Comparison of ENCODE assay signal across 21 cellular contexts in the genomic region with DNA sequence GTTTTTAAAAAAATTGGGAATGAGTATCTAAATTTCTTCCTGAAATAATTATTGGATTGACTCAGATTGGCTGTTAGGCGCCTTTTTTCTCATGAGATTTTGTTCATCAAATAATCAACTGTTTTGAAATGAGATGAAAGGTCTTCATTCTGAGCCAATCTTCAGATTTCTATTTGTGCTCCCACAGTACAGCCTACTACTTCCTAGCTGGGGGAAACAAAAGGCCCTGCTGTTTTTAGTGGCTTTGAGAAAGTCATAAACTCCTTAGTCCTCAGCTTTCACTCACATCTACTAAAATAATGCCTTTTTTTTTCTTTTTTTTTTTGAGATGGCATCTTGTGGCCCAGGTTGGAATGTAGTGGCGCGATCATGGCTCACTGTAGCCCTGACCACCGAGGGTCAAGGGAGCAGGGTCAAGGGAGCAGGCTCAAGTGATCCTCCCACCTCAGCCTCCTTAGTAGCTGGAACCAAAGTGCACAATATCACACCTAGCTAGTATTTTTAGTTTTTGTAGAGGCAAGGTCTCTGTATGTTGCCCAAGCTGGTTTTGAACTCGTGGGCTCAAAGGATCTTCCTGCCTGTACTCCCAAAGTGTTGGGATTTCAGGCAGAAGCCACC. TPM values are rescaled to one million over a fixed set of nuclear protein-coding genes. Genes with fewer than 3 reads are reported as not detected.
DNase-seq lines count a peak whose midpoint lies in the region; ATAC-seq and TF ChIP-seq lines count a peak whose summit lies in the region.
"Had no signal": no experiment of that assay in that cellular context is flagged by ENCODE, and none has a peak within 500 bp of the region (broad histone marks: within the 10 kb centered on the region; RNA-seq: fewer than 3 reads in every experiment).

No MANE protein-coding gene starts in this region.

- H3K79me2 ChIP-seq in GM23338 (replicated peaks; ENCODE audit: insufficient read depth): peaks cover 7% of the 10 kb centered on the region

- H3K4me1 ChIP-seq in GM23338 (ENCODE audit: insufficient read depth) (peaks cover 6% of the 10 kb centered on the region; the same call in 1 of the 2 replicates), adipocyte (ENCODE audit: control insufficient read depth, insufficient read depth, low read length) (peaks cover 20% of the 10 kb centered on the region)
- H3K4me1 ChIP-seq: foreskin keratinocyte had no signal

- H3K27me3 Mint-ChIP-seq in activated CD4-positive, alpha-beta T cell treated with anti-CD3 and anti-CD28 coated beads for 36 hours: no peaks in the 10 kb centered on the region
- no peaks in the 10 kb centered on the region for H3K27me3 Mint-ChIP-seq in activated CD4-positive, alpha-beta T cell treated with anti-CD3 and anti-CD28 coated beads, Interleukin-2, amount 10 ng/mL, durations not matched to agents 7 days and 5 days
- peaks cover 13% of the 10 kb centered on the region for H3K27me3 Mint-ChIP-seq in GM23338 (ENCODE audit: insufficient read depth, low read depth, poor library complexity)
- H3K27me3 Mint-ChIP-seq in progenitor cell of endocrine pancreas: no peaks in the 10 kb centered on the region

- H2AFZ ChIP-seq in GM23338: no peak overlapping the region

- H3K4me3 ChIP-seq in GM23338 (no peak overlapping the region), adipocyte (ENCODE audit: low read length) (no peak overlapping the region)
- H3K4me3 ChIP-seq: coronary artery, spleen had no signal

- H3K27ac ChIP-seq in GM23338 (ENCODE audit: low read depth): peak overlapping the region; percentile 50; the same call in 1 of the 2 replicates
- H3K27ac ChIP-seq: coronary artery, foreskin keratinocyte, spleen had no signal

- H3K9me3 Mint-ChIP-seq in activated CD4-positive, alpha-beta T cell treated with anti-CD3 and anti-CD28 coated beads for 36 hours (ENCODE audit: low read depth): no peaks in the 10 kb centered on the region
- no peaks in the 10 kb centered on the region for H3K9me3 Mint-ChIP-seq in activated CD4-positive, alpha-beta T cell treated with anti-CD3 and anti-CD28 coated beads, Interleukin-2, amount 10 ng/mL, durations not matched to agents 7 days and 5 days
- no peaks in the 10 kb centered on the region for H3K9me3 Mint-ChIP-seq in GM23338
- no peaks in the 10 kb centered on the region for H3K9me3 Mint-ChIP-seq in progenitor cell of endocrine pancreas (ENCODE audit: low read depth)
- H3K9me3 Mint-ChIP-seq: activated naive CD8-positive, alpha-beta T cell treated with anti-CD3 and anti-CD28 coated beads, Interleukin-2, amount 10 ng/mL, durations not matched to agents 7 days and 5 days; brain; H9; neural crest cell had no signal

- no peak for TF ChIP-seq CTCF in GM23338 (conservative IDR thresholded peaks at IDR 0.05; ENCODE audit: low read depth in 2 of 2)
- TF ChIP-seq CTCF in progenitor cell of endocrine pancreas (IDR thresholded peaks at IDR 0.05; ENCODE audit: unreplicated experiment): no peak

- no peak for DNase-seq in activated CD4-positive, alpha-beta T cell treated with anti-CD3 and anti-CD28 coated beads for 36 hours
- DNase-seq in activated CD4-positive, alpha-beta T cell treated with anti-CD3 and anti-CD28 coated beads, Interleukin-2, amount 10 ng/mL, durations not matched to agents 7 days and 5 days: no peak
- DNase-seq in GM23338 (ENCODE audit: low spot score): peak; percentile 12
- DNase-seq in adipocyte (ENCODE audit: low read depth): no peak
- no peak for DNase-seq in progenitor cell of endocrine pancreas (ENCODE audit: low spot score, unreplicated experiment)
- DNase-seq in pons (ENCODE audit: low spot score): no peak
- DNase-seq in stimulated activated CD4-positive, alpha-beta T cell treated with anti-CD3 and anti-CD28 coated beads, Interleukin-12 subunit alpha, Interleukin-12 subunit beta, amount 100 ng/mL, for 4 hours: no peak
- DNase-seq: ACHN; activated CD4-positive, alpha-beta T cell treated with anti-CD3 and anti-CD28 coated beads, Interleukin-2, amount 50 U/mL, for 4 hours; activated T-cell treated with anti-CD3 and anti-CD28 coated beads for 4 hours; foreskin keratinocyte; H9; NCI-H69; spleen; trophoblast cell had no signal

- H3K4me3 Mint-ChIP-seq in activated CD4-positive, alpha-beta T cell treated with anti-CD3 and anti-CD28 coated beads for 36 hours: no peak overlapping the region
- H3K4me3 Mint-ChIP-seq in activated CD4-positive, alpha-beta T cell treated with anti-CD3 and anti-CD28 coated beads, Interleukin-2, amount 10 ng/mL, durations not matched to agents 7 days and 5 days: no peak overlapping the region
- H3K4me3 Mint-ChIP-seq in GM23338 (no peak overlapping the region), progenitor cell of endocrine pancreas (ENCODE audit: low read depth) (no peak overlapping the region)
- H3K4me3 Mint-ChIP-seq: activated naive CD8-positive, alpha-beta T cell treated with anti-CD3 and anti-CD28 coated beads, Interleukin-2, amount 10 ng/mL, durations not matched to agents 7 days and 5 days; brain; H9; neural crest cell had no signal

- POLR2A ChIA-PET in activated CD4-positive, alpha-beta T cell treated with anti-CD3 and anti-CD28 coated beads for 36 hours (lab: Charles Lee): interaction anchor here (0.6 to 1.4 kb wide), 3 partner anchors 8 to 30 kb away, joined by 3 to 6 read pairs (median 4); no protein-coding TSS in a partner anchor
- POLR2A ChIA-PET in activated CD4-positive, alpha-beta T cell treated with anti-CD3 and anti-CD28 coated beads, Interleukin-2, amount 10 ng/mL, durations not matched to agents 7 days and 5 days (lab: Charles Lee): no interaction called here

- no peaks in the 10 kb centered on the region for H3K9me3 ChIP-seq in adipocyte (ENCODE audit: control insufficient read depth, low read length)
- H3K9me3 ChIP-seq: spleen had no signal

- H3K36me3 Mint-ChIP-seq in activated CD4-positive, alpha-beta T cell treated with anti-CD3 and anti-CD28 coated beads for 36 hours (ENCODE audit: low read depth): peaks cover 35% of the 10 kb centered on the region
- H3K36me3 Mint-ChIP-seq in activated CD4-positive, alpha-beta T cell treated with anti-CD3 and anti-CD28 coated beads, Interleukin-2, amount 10 ng/mL, durations not matched to agents 7 days and 5 days (ENCODE audit: low read depth): peaks cover 36% of the 10 kb centered on the region
- H3K36me3 Mint-ChIP-seq in GM23338 (ENCODE audit: low read depth) (peaks cover 42% of the 10 kb centered on the region), progenitor cell of endocrine pancreas (ENCODE audit: insufficient read depth) (peaks cover 23% of the 10 kb centered on the region)

- H3K4me1 Mint-ChIP-seq in activated CD4-positive, alpha-beta T cell treated with anti-CD3 and anti-CD28 coated beads for 36 hours: peaks cover under 1% of the 10 kb centered on the region
- H3K4me1 Mint-ChIP-seq in activated CD4-positive, alpha-beta T cell treated with anti-CD3 and anti-CD28 coated beads, Interleukin-2, amount 10 ng/mL, durations not matched to agents 7 days and 5 days: no peaks in the 10 kb centered on the region
- H3K4me1 Mint-ChIP-seq in GM23338 (peaks cover 7% of the 10 kb centered on the region; the same call in 2 of the 3 replicates), progenitor cell of endocrine pancreas (ENCODE audit: low read depth) (peaks cover 3% of the 10 kb centered on the region)
- H3K4me1 Mint-ChIP-seq: brain had no signal

- ATAC-seq in activated CD4-positive, alpha-beta T cell treated with anti-CD3 and anti-CD28 coated beads for 36 hours: peak; percentile 24
- ATAC-seq in GM23338: peak; percentile 50
- ATAC-seq in GM21390 (IDR thresholded peaks at IDR 0.05; ENCODE audit: unreplicated experiment): no peak
- ATAC-seq: foreskin keratinocyte had no signal

- H3K27ac Mint-ChIP-seq in activated CD4-positive, alpha-beta T cell treated with anti-CD3 and anti-CD28 coated beads for 36 hours: no peak overlapping the region
- H3K27ac Mint-ChIP-seq in activated CD4-positive, alpha-beta T cell treated with anti-CD3 and anti-CD28 coated beads, Interleukin-2, amount 10 ng/mL, durations not matched to agents 7 days and 5 days: no peak overlapping the region
- H3K27ac Mint-ChIP-seq in GM23338 (no peak overlapping the region), progenitor cell of endocrine pancreas (peak overlapping the region; percentile 56)

- intact Hi-C loops in activated CD4-positive, alpha-beta T cell treated with anti-CD3 and anti-CD28 coated beads for 36 hours (cut with DNase I, micrococcal nuclease): no loop called here

- H4K20me1 ChIP-seq in GM23338 (replicated peaks; ENCODE audit: insufficient read depth): peaks cover 23% of the 10 kb centered on the region

- CTCF ChIA-PET in activated CD4-positive, alpha-beta T cell treated with anti-CD3 and anti-CD28 coated beads for 36 hours (lab: Charles Lee): interaction anchor here (0.6 to 1.7 kb wide), 4 partner anchors 14 to 82 kb away, joined by 3 to 6 read pairs (median 4); no protein-coding TSS in a partner anchor
- CTCF ChIA-PET in activated CD4-positive, alpha-beta T cell treated with anti-CD3 and anti-CD28 coated beads, Interleukin-2, amount 10 ng/mL, durations not matched to agents 7 days and 5 days (lab: Charles Lee): interaction anchor here (0.6 to 1.1 kb wide), 5 partner anchors 8 to 348 kb away, joined by 3 to 4 read pairs (median 3); no protein-coding TSS in a partner anchor

- H3F3A ChIP-seq in GM23338 (replicated peaks; ENCODE audit: low read depth): peaks cover 43% of the 10 kb centered on the region

- no peaks in the 10 kb centered on the region for H3K9me2 ChIP-seq in GM23338 (ENCODE audit: insufficient read depth)

- no peaks in the 10 kb centered on the region for H3K27me3 ChIP-seq in GM23338 (ENCODE audit: insufficient read depth)
- no peaks in the 10 kb centered on the region for H3K27me3 ChIP-seq in adipocyte (replicated peaks; ENCODE audit: control insufficient read depth, insufficient read depth, low read length)
- H3K27me3 ChIP-seq: foreskin keratinocyte, spleen had no signal

- H3K9ac ChIP-seq in adipocyte (ENCODE audit: low read length): peak overlapping the region; percentile 55

- no peak overlapping the region for H3K4me2 ChIP-seq in GM23338

- peaks cover 33% of the 10 kb centered on the region for H3K36me3 ChIP-seq in GM23338 (ENCODE audit: insufficient read depth)
- H3K36me3 ChIP-seq in adipocyte (ENCODE audit: control insufficient read depth, insufficient read depth, low read length, severe bottlenecking): peaks cover 41% of the 10 kb centered on the region

RNA-seq across cellular contexts. Expression of gene NACA, which starts 15.2 kb away (rescaled TPM):
- total RNA-seq in activated CD4-positive, alpha-beta T cell treated with anti-CD3 and anti-CD28 coated beads for 36 hours: 1,000 to 10,000 TPM; 1,215 to 1,231 TPM
- total RNA-seq in activated CD4-positive, alpha-beta T cell treated with anti-CD3 and anti-CD28 coated beads, Interleukin-2, amount 10 ng/mL, durations not matched to agents 7 days and 5 days: 100 to 1,000 TPM; 805 to 843 TPM
- total RNA-seq in GM23338 (2014; rRNA removed; shearing (Covaris generic)): 1,081 and 1,279 TPM in 2 replicates
- polyA plus RNA-seq in GM23338 (2016; fragmentation: Nextera tagmentation; extraction: Ambion mirVana): 2,165 and 2,495 TPM in 2 replicates
- 811 and 841 TPM in 2 replicates for total RNA-seq in progenitor cell of endocrine pancreas

RNA-seq across cellular contexts. Expression of gene PTGES3, which starts 21.8 kb away (rescaled TPM):
- 100 to 1,000 TPM; 284 to 386 TPM for total RNA-seq in activated CD4-positive, alpha-beta T cell treated with anti-CD3 and anti-CD28 coated beads for 36 hours
- total RNA-seq in activated CD4-positive, alpha-beta T cell treated with anti-CD3 and anti-CD28 coated beads, Interleukin-2, amount 10 ng/mL, durations not matched to agents 7 days and 5 days: 100 to 1,000 TPM; 218 to 236 TPM
- total RNA-seq in GM23338 (2014; rRNA removed; shearing (Covaris generic)): 334 and 453 TPM in 2 replicates
- 391 and 442 TPM in 2 replicates for polyA plus RNA-seq in GM23338 (2016; fragmentation: Nextera tagmentation; extraction: Ambion mirVana)
- 231 and 234 TPM in 2 replicates for total RNA-seq in progenitor cell of endocrine pancreas

RNA-seq across cellular contexts. Expression of gene PRIM1, which starts 42.3 kb away (rescaled TPM):
- total RNA-seq in activated CD4-positive, alpha-beta T cell treated with anti-CD3 and anti-CD28 coated beads for 36 hours: 10 to 100 TPM; 81.3 to 83.7 TPM
- 10 to 100 TPM; 48.0 to 52.9 TPM for total RNA-seq in activated CD4-positive, alpha-beta T cell treated with anti-CD3 and anti-CD28 coated beads, Interleukin-2, amount 10 ng/mL, durations not matched to agents 7 days and 5 days
- 69.9 and 73.9 TPM in 2 replicates for total RNA-seq in GM23338 (2014; rRNA removed; shearing (Covaris generic))
- polyA plus RNA-seq in GM23338 (2016; fragmentation: Nextera tagmentation; extraction: Ambion mirVana): 65.6 and 67.9 TPM in 2 replicates
- 21.2 and 26.6 TPM in 2 replicates for total RNA-seq in progenitor cell of endocrine pancreas

RNA-seq across cellular contexts. Expression of gene HSD17B6, which starts 53.3 kb away (rescaled TPM):
- 1 to 10 TPM; 2.6 to 5.1 TPM for total RNA-seq in activated CD4-positive, alpha-beta T cell treated with anti-CD3 and anti-CD28 coated beads for 36 hours
- 1 to 10 TPM; 3.1 to 3.8 TPM for total RNA-seq in activated CD4-positive, alpha-beta T cell treated with anti-CD3 and anti-CD28 coated beads, Interleukin-2, amount 10 ng/mL, durations not matched to agents 7 days and 5 days
- 4.3 and 10.3 TPM in 2 replicates for total RNA-seq in GM23338 (2014; rRNA removed; shearing (Covaris generic))
- polyA plus RNA-seq in GM23338 (2016; fragmentation: Nextera tagmentation; extraction: Ambion mirVana): 2.7 and 5.2 TPM in 2 replicates
- 0.60 and 0.71 TPM in 2 replicates for total RNA-seq in progenitor cell of endocrine pancreas
- total RNA-seq: endothelial cell of umbilical vein had no signal
